In genomic region chr11:58058276-58059010, GRCh38 we compare ENCODE assay signal across 1 cellular context.
TF ChIP-seq lines count a peak whose summit lies in the region.

No MANE protein-coding gene starts in this region.

TF ChIP-seq in GM23338, 12 proteins besides CTCF, POLR2A, EP300 and RAD21:
- TF ChIP-seq EZH2phosphoT487 (IDR thresholded peaks at IDR 0.05; ENCODE audit: unreplicated experiment): no peak
- TF ChIP-seq STAT1 (IDR thresholded peaks at IDR 0.05; ENCODE audit: unreplicated experiment): no peak
- no peak for TF ChIP-seq ZNF114 (CRISPR knock-in tag; IDR thresholded peaks at IDR 0.05)
- no peak for TF ChIP-seq POLR2AphosphoS5 (IDR thresholded peaks at IDR 0.05; ENCODE audit: low read depth)
- TF ChIP-seq CREB1 (CRISPR knock-in tag; IDR thresholded peaks at IDR 0.05; ENCODE audit: low read depth): no peak
- TF ChIP-seq EZH2 (IDR thresholded peaks at IDR 0.05; ENCODE audit: low read depth, unreplicated experiment): no peak
- no peak for TF ChIP-seq ZNF331 (CRISPR knock-in tag; IDR thresholded peaks at IDR 0.05; ENCODE audit: low read depth)
- TF ChIP-seq JUNB (IDR thresholded peaks at IDR 0.05; ENCODE audit: unreplicated experiment): no peak
- TF ChIP-seq, protein P1, sequence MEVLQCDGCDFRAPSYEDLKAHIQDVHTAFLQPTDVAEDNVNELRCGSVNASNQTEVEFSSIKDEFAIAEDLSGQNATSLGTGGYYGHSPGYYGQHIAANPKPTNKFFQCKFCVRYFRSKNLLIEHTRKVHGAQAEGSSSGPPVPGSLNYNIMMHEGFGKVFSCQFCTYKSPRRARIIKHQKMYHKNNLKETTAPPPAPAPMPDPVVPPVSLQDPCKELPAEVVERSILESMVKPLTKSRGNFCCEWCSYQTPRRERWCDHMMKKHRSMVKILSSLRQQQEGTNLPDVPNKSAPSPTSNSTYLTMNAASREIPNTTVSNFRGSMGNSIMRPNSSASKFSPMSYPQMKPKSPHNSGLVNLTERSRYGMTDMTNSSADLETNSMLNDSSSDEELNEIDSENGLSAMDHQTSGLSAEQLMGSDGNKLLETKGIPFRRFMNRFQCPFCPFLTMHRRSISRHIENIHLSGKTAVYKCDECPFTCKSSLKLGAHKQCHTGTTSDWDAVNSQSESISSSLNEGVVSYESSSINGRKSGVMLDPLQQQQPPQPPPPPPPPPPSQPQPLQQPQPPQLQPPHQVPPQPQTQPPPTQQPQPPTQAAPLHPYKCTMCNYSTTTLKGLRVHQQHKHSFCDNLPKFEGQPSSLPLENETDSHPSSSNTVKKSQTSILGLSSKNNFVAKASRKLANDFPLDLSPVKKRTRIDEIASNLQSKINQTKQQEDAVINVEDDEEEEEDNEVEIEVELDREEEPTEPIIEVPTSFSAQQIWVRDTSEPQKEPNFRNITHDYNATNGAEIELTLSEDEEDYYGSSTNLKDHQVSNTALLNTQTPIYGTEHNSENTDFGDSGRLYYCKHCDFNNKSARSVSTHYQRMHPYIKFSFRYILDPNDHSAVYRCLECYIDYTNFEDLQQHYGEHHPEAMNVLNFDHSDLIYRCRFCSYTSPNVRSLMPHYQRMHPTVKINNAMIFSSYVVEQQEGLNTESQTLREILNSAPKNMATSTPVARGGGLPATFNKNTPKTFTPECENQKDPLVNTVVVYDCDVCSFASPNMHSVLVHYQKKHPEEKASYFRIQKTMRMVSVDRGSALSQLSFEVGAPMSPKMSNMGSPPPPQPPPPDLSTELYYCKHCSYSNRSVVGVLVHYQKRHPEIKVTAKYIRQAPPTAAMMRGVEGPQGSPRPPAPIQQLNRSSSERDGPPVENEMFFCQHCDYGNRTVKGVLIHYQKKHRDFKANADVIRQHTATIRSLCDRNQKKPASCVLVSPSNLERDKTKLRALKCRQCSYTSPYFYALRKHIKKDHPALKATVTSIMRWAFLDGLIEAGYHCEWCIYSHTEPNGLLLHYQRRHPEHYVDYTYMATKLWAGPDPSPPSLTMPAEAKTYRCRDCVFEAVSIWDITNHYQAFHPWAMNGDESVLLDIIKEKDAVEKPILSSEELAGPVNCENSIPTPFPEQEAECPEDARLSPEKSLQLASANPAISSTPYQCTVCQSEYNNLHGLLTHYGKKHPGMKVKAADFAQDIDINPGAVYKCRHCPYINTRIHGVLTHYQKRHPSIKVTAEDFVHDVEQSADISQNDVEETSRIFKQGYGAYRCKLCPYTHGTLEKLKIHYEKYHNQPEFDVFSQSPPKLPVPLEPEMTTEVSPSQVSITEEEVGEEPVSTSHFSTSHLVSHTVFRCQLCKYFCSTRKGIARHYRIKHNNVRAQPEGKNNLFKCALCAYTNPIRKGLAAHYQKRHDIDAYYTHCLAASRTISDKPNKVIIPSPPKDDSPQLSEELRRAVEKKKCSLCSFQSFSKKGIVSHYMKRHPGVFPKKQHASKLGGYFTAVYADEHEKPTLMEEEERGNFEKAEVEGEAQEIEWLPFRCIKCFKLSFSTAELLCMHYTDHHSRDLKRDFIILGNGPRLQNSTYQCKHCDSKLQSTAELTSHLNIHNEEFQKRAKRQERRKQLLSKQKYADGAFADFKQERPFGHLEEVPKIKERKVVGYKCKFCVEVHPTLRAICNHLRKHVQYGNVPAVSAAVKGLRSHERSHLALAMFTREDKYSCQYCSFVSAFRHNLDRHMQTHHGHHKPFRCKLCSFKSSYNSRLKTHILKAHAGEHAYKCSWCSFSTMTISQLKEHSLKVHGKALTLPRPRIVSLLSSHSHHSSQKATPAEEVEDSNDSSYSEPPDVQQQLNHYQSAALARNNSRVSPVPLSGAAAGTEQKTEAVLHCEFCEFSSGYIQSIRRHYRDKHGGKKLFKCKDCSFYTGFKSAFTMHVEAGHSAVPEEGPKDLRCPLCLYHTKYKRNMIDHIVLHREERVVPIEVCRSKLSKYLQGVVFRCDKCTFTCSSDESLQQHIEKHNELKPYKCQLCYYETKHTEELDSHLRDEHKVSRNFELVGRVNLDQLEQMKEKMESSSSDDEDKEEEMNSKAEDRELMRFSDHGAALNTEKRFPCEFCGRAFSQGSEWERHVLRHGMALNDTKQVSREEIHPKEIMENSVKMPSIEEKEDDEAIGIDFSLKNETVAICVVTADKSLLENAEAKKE (CRISPR knock-in tag; IDR thresholded peaks at IDR 0.05): no peak
- TF ChIP-seq ETS1 (IDR thresholded peaks at IDR 0.05): no peak
- TF ChIP-seq, protein P2, sequence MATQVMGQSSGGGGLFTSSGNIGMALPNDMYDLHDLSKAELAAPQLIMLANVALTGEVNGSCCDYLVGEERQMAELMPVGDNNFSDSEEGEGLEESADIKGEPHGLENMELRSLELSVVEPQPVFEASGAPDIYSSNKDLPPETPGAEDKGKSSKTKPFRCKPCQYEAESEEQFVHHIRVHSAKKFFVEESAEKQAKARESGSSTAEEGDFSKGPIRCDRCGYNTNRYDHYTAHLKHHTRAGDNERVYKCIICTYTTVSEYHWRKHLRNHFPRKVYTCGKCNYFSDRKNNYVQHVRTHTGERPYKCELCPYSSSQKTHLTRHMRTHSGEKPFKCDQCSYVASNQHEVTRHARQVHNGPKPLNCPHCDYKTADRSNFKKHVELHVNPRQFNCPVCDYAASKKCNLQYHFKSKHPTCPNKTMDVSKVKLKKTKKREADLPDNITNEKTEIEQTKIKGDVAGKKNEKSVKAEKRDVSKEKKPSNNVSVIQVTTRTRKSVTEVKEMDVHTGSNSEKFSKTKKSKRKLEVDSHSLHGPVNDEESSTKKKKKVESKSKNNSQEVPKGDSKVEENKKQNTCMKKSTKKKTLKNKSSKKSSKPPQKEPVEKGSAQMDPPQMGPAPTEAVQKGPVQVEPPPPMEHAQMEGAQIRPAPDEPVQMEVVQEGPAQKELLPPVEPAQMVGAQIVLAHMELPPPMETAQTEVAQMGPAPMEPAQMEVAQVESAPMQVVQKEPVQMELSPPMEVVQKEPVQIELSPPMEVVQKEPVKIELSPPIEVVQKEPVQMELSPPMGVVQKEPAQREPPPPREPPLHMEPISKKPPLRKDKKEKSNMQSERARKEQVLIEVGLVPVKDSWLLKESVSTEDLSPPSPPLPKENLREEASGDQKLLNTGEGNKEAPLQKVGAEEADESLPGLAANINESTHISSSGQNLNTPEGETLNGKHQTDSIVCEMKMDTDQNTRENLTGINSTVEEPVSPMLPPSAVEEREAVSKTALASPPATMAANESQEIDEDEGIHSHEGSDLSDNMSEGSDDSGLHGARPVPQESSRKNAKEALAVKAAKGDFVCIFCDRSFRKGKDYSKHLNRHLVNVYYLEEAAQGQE (IDR thresholded peaks at IDR 0.05; ENCODE audit: unreplicated experiment): no peak
- no peak for TF ChIP-seq NANOG (IDR thresholded peaks at IDR 0.05; ENCODE audit: borderline replicate concordance)
